ENCODE assay signal across 1 cellular context in the genomic region with DNA sequence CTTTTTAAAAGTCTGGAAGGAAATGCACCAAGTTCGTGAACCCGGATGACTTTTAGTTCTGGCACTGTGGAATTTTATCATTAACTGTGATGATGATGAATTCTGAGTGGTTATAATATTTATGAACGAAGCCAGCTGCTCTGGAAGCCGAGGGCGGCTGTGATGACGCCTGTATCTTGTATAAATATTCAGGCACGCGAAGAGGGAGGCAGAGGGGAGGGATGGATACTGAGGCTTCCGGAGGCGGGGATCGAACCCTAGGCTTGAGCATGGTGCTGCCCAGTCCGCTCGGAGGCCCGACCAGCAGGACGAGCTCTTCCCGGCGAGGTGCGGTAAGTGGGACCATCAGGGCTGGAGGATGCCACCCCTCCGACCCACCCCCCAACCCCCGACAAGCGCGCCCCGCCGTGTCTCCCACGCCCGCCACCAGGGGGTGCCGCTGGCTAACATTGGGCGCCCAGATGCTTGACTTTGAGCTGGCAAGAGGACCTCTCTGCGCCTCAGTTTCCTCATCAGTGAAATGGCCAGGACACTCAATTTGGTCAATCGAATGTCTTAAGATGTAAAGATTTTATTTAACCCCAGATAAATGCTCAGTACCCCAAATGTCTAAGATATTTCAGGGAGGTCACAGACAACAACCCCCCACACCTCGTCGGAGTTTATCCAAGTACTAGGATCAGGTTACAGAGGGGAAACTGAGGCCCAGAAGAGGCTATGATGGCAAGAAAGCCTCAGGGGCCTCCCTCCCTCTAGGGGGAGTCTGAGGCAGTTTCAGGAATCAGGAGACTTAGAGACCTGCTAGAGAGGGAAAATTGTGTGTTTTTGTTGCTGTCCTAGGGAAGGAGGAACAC.
TF ChIP-seq lines count a peak whose summit lies in the region.

No MANE protein-coding gene starts in this region.

TF ChIP-seq in K562, 482 proteins besides CTCF, POLR2A, EP300 and RAD21 (continued from another document and continues in another):
- TF ChIP-seq, protein P1, sequence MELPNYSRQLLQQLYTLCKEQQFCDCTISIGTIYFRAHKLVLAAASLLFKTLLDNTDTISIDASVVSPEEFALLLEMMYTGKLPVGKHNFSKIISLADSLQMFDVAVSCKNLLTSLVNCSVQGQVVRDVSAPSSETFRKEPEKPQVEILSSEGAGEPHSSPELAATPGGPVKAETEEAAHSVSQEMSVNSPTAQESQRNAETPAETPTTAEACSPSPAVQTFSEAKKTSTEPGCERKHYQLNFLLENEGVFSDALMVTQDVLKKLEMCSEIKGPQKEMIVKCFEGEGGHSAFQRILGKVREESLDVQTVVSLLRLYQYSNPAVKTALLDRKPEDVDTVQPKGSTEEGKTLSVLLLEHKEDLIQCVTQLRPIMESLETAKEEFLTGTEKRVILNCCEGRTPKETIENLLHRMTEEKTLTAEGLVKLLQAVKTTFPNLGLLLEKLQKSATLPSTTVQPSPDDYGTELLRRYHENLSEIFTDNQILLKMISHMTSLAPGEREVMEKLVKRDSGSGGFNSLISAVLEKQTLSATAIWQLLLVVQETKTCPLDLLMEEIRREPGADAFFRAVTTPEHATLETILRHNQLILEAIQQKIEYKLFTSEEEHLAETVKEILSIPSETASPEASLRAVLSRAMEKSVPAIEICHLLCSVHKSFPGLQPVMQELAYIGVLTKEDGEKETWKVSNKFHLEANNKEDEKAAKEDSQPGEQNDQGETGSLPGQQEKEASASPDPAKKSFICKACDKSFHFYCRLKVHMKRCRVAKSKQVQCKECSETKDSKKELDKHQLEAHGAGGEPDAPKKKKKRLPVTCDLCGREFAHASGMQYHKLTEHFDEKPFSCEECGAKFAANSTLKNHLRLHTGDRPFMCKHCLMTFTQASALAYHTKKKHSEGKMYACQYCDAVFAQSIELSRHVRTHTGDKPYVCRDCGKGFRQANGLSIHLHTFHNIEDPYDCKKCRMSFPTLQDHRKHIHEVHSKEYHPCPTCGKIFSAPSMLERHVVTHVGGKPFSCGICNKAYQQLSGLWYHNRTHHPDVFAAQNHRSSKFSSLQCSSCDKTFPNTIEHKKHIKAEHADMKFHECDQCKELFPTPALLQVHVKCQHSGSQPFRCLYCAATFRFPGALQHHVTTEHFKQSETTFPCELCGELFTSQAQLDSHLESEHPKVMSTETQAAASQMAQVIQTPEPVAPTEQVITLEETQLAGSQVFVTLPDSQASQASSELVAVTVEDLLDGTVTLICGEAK (IDR thresholded peaks at IDR 0.05): no peak
- TF ChIP-seq, protein P1 (CRISPR knock-in tag; IDR thresholded peaks at IDR 0.05): no peak
- TF ChIP-seq HIVEP1 (CRISPR knock-in tag; IDR thresholded peaks at IDR 0.05) (no peak), SMAD2 (IDR thresholded peaks at IDR 0.05; ENCODE audit: low read depth, low read length) (no peak), ZNF232 (CRISPR knock-in tag; IDR thresholded peaks at IDR 0.05) (no peak), MECOM (CRISPR knock-in tag; IDR thresholded peaks at IDR 0.05) (no peak), KLF16 (IDR thresholded peaks at IDR 0.05) (no peak), ZNF668 (CRISPR knock-in tag; IDR thresholded peaks at IDR 0.05) (no peak), ZNF445 (CRISPR knock-in tag; IDR thresholded peaks at IDR 0.05; ENCODE audit: low read depth) (no peak), BRCA1 (IDR thresholded peaks at IDR 0.05) (no peak), BRCA1 (CRISPR knock-in tag; IDR thresholded peaks at IDR 0.05) (no peak), GATAD2B (IDR thresholded peaks at IDR 0.05; ENCODE audit: borderline replicate concordance) (no peak), SETDB1 (IDR thresholded peaks at IDR 0.05; ENCODE audit: low read length) (no peak), RFX7 (CRISPR knock-in tag; IDR thresholded peaks at IDR 0.05) (no peak), ZNF431 (CRISPR knock-in tag; IDR thresholded peaks at IDR 0.05) (no peak), RBM25 (IDR thresholded peaks at IDR 0.05; ENCODE audit: low read depth, low read length, severe bottlenecking) (peak; percentile 81), SIN3A (IDR thresholded peaks at IDR 0.05; ENCODE audit: borderline replicate concordance in 2 of 2, control insufficient read depth in 1 of 2, low read depth in 2 of 2, low read length in 2 of 2) (no peak), ZNF766 (CRISPR knock-in tag; conservative IDR thresholded peaks at IDR 0.05) (no peak), ZNF12 (CRISPR knock-in tag; IDR thresholded peaks at IDR 0.05) (no peak), EHMT2 (IDR thresholded peaks at IDR 0.05) (no peak), NFIC (IDR thresholded peaks at IDR 0.05) (peak; percentile 14; the same call in 1 of the 2 replicates), EWSR1 (IDR thresholded peaks at IDR 0.05; ENCODE audit: borderline replicate concordance, low read depth, partially characterized antibody) (no peak), HDAC2 (IDR thresholded peaks at IDR 0.05) (no peak), HMG20A (CRISPR knock-in tag; conservative IDR thresholded peaks at IDR 0.05) (no peak), ARID2 (IDR thresholded peaks at IDR 0.05) (peak; percentile 68)
- TF ChIP-seq, protein P2, sequence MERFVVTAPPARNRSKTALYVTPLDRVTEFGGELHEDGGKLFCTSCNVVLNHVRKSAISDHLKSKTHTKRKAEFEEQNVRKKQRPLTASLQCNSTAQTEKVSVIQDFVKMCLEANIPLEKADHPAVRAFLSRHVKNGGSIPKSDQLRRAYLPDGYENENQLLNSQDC (CRISPR knock-in tag; IDR thresholded peaks at IDR 0.05): no peak
- TF ChIP-seq, protein P3, sequence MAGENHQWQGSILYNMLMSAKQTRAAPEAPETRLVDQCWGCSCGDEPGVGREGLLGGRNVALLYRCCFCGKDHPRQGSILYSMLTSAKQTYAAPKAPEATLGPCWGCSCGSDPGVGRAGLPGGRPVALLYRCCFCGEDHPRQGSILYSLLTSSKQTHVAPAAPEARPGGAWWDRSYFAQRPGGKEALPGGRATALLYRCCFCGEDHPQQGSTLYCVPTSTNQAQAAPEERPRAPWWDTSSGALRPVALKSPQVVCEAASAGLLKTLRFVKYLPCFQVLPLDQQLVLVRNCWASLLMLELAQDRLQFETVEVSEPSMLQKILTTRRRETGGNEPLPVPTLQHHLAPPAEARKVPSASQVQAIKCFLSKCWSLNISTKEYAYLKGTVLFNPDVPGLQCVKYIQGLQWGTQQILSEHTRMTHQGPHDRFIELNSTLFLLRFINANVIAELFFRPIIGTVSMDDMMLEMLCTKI (IDR thresholded peaks at IDR 0.05; ENCODE audit: partially characterized antibody): no peak
- TF ChIP-seq, protein P4, sequence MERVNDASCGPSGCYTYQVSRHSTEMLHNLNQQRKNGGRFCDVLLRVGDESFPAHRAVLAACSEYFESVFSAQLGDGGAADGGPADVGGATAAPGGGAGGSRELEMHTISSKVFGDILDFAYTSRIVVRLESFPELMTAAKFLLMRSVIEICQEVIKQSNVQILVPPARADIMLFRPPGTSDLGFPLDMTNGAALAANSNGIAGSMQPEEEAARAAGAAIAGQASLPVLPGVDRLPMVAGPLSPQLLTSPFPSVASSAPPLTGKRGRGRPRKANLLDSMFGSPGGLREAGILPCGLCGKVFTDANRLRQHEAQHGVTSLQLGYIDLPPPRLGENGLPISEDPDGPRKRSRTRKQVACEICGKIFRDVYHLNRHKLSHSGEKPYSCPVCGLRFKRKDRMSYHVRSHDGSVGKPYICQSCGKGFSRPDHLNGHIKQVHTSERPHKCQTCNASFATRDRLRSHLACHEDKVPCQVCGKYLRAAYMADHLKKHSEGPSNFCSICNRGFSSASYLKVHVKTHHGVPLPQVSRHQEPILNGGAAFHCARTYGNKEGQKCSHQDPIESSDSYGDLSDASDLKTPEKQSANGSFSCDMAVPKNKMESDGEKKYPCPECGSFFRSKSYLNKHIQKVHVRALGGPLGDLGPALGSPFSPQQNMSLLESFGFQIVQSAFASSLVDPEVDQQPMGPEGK (CRISPR knock-in tag; IDR thresholded peaks at IDR 0.05; ENCODE audit: borderline replicate concordance): no peak
- TF ChIP-seq, protein P5, sequence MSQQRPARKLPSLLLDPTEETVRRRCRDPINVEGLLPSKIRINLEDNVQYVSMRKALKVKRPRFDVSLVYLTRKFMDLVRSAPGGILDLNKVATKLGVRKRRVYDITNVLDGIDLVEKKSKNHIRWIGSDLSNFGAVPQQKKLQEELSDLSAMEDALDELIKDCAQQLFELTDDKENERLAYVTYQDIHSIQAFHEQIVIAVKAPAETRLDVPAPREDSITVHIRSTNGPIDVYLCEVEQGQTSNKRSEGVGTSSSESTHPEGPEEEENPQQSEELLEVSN (IDR thresholded peaks at IDR 0.05; ENCODE audit: borderline replicate concordance in 1 of 2, extremely low read depth in 1 of 2, insufficient read depth in 1 of 2, insufficient read length in 1 of 2, low read depth in 1 of 2, low read length in 1 of 2, poor library complexity in 1 of 2, severe bottlenecking in 1 of 2): no peak
- TF ChIP-seq, protein P6, sequence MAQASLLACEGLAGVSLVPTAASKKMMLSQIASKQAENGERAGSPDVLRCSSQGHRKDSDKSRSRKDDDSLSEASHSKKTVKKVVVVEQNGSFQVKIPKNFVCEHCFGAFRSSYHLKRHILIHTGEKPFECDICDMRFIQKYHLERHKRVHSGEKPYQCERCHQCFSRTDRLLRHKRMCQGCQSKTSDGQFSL (CRISPR knock-in tag; IDR thresholded peaks at IDR 0.05): no peak; the same call in 1 of the 2 replicates
- TF ChIP-seq, protein P6 (tag; IDR thresholded peaks at IDR 0.05): 0 out of 4 replicates have a peak, but pooled peaks of 1 of the 2 experiments have one; percentile 38
- TF ChIP-seq, protein P7, sequence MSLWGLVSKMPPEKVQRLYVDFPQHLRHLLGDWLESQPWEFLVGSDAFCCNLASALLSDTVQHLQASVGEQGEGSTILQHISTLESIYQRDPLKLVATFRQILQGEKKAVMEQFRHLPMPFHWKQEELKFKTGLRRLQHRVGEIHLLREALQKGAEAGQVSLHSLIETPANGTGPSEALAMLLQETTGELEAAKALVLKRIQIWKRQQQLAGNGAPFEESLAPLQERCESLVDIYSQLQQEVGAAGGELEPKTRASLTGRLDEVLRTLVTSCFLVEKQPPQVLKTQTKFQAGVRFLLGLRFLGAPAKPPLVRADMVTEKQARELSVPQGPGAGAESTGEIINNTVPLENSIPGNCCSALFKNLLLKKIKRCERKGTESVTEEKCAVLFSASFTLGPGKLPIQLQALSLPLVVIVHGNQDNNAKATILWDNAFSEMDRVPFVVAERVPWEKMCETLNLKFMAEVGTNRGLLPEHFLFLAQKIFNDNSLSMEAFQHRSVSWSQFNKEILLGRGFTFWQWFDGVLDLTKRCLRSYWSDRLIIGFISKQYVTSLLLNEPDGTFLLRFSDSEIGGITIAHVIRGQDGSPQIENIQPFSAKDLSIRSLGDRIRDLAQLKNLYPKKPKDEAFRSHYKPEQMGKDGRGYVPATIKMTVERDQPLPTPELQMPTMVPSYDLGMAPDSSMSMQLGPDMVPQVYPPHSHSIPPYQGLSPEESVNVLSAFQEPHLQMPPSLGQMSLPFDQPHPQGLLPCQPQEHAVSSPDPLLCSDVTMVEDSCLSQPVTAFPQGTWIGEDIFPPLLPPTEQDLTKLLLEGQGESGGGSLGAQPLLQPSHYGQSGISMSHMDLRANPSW (CRISPR knock-in tag; IDR thresholded peaks at IDR 0.05): no peak
- TF ChIP-seq, protein P8, sequence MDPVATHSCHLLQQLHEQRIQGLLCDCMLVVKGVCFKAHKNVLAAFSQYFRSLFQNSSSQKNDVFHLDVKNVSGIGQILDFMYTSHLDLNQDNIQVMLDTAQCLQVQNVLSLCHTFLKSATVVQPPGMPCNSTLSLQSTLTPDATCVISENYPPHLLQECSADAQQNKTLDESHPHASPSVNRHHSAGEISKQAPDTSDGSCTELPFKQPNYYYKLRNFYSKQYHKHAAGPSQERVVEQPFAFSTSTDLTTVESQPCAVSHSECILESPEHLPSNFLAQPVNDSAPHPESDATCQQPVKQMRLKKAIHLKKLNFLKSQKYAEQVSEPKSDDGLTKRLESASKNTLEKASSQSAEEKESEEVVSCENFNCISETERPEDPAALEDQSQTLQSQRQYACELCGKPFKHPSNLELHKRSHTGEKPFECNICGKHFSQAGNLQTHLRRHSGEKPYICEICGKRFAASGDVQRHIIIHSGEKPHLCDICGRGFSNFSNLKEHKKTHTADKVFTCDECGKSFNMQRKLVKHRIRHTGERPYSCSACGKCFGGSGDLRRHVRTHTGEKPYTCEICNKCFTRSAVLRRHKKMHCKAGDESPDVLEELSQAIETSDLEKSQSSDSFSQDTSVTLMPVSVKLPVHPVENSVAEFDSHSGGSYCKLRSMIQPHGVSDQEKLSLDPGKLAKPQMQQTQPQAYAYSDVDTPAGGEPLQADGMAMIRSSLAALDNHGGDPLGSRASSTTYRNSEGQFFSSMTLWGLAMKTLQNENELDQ (CRISPR knock-in tag; IDR thresholded peaks at IDR 0.05; ENCODE audit: borderline replicate concordance): no peak
- TF ChIP-seq, protein P9, sequence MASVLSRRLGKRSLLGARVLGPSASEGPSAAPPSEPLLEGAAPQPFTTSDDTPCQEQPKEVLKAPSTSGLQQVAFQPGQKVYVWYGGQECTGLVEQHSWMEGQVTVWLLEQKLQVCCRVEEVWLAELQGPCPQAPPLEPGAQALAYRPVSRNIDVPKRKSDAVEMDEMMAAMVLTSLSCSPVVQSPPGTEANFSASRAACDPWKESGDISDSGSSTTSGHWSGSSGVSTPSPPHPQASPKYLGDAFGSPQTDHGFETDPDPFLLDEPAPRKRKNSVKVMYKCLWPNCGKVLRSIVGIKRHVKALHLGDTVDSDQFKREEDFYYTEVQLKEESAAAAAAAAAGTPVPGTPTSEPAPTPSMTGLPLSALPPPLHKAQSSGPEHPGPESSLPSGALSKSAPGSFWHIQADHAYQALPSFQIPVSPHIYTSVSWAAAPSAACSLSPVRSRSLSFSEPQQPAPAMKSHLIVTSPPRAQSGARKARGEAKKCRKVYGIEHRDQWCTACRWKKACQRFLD (CRISPR knock-in tag; IDR thresholded peaks at IDR 0.05): no peak
